Comparison of ENCODE assay signal across 1 cellular context in the genomic region with DNA sequence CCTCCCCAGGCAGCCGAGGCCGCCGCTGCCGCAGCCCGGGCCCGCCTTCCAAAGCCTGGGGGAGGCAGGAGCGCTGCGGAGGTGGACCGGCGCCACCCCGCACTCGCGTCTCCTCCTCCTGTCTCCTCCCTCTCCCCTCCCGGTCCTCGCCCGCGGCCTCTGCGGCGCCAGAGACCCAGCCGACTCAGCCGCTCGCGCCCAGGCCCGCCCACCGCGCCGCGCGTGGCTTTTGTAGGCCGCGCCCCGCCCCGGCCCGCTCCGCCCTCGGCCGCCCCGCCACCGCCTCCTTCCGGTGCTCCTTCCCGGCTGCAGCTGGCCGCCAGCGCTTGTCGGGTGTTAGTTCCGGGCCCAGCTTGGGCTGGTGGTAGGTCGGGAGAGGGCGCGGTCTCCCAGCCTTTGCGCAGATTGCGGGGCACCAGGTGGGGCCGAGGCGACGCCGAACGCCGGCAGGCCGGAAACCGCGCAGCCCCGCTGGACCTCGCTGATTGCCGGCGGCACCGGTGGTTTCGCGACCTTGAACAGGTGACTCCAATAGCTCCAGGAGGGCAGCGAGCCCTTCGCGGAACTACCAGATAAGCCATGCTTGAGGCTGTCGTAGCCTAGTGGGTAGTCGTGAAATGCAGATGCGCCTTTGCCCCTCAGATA.
TF ChIP-seq lines count a peak whose summit lies in the region.

A gene with protein sequence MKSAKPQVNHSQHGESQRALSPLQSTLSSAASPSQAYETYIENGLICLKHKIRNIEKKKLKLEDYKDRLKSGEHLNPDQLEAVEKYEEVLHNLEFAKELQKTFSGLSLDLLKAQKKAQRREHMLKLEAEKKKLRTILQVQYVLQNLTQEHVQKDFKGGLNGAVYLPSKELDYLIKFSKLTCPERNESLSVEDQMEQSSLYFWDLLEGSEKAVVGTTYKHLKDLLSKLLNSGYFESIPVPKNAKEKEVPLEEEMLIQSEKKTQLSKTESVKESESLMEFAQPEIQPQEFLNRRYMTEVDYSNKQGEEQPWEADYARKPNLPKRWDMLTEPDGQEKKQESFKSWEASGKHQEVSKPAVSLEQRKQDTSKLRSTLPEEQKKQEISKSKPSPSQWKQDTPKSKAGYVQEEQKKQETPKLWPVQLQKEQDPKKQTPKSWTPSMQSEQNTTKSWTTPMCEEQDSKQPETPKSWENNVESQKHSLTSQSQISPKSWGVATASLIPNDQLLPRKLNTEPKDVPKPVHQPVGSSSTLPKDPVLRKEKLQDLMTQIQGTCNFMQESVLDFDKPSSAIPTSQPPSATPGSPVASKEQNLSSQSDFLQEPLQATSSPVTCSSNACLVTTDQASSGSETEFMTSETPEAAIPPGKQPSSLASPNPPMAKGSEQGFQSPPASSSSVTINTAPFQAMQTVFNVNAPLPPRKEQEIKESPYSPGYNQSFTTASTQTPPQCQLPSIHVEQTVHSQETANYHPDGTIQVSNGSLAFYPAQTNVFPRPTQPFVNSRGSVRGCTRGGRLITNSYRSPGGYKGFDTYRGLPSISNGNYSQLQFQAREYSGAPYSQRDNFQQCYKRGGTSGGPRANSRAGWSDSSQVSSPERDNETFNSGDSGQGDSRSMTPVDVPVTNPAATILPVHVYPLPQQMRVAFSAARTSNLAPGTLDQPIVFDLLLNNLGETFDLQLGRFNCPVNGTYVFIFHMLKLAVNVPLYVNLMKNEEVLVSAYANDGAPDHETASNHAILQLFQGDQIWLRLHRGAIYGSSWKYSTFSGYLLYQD (minus strand): TSS at position 202 of the 645 bp plus-strand sequence. CDS start 1,431 bp downstream, outside the sequence.

TF ChIP-seq in HepG2, 621 proteins besides CTCF, POLR2A, EP300 and RAD21 (continued from another document and continues in another):
- TF ChIP-seq, protein P1, sequence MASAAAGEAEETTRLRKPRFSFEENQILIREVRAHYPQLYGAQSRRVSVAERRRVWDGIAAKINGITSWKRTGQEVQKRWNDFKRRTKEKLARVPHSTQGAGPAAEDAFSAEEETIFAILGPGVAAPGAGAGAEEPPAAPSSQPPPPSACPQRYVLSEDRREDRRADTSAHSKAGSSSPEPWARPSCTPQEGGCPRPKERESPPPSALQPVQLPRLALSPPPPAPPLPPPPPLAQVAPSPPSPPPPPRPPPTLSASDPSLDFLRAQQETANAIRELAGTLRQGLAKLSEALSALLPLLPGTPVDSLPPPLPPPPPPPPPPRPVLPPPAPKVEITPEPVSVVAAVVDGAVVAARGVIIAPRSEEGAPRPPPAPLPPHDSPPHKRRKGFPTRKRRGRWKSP (CRISPR knock-in tag; IDR thresholded peaks at IDR 0.05) = peak; percentile 97
- TF ChIP-seq HMGA1 (CRISPR knock-in tag; conservative IDR thresholded peaks at IDR 0.05) (no peak), ZNF775 (CRISPR knock-in tag; IDR thresholded peaks at IDR 0.05; ENCODE audit: borderline replicate concordance) (no peak), ZNF10 (CRISPR knock-in tag; IDR thresholded peaks at IDR 0.05; ENCODE audit: borderline replicate concordance, low read depth) (no peak), ZNF607 (CRISPR knock-in tag; IDR thresholded peaks at IDR 0.05; ENCODE audit: borderline replicate concordance) (peak; percentile 94), NCOR1 (IDR thresholded peaks at IDR 0.05; ENCODE audit: borderline replicate concordance, low read length) (no peak), HDAC2 (CRISPR knock-in tag; IDR thresholded peaks at IDR 0.05) (peak; percentile 84; the same call in 1 of the 2 replicates), ARNT2 (CRISPR knock-in tag; IDR thresholded peaks at IDR 0.05; ENCODE audit: low read depth) (peak; percentile 84), ZNF138 (CRISPR knock-in tag; IDR thresholded peaks at IDR 0.05; ENCODE audit: low read depth) (no peak), SP1 (IDR thresholded peaks at IDR 0.05) (no peak), SP1 (CRISPR knock-in tag; IDR thresholded peaks at IDR 0.05) (peak; percentile 74), ZBTB39 (CRISPR knock-in tag; IDR thresholded peaks at IDR 0.05) (no peak), NFIB (CRISPR knock-in tag; IDR thresholded peaks at IDR 0.05; ENCODE audit: borderline replicate concordance) (no peak), ZNF441 (CRISPR knock-in tag; IDR thresholded peaks at IDR 0.05; ENCODE audit: borderline replicate concordance) (peak; percentile 84; the same call in 1 of the 2 replicates), CREM (IDR thresholded peaks at IDR 0.05) (no peak), CREM (CRISPR knock-in tag; IDR thresholded peaks at IDR 0.05) (no peak), PBX2 (CRISPR knock-in tag; IDR thresholded peaks at IDR 0.05) (no peak), SMARCC2 (IDR thresholded peaks at IDR 0.05) (no peak), ZSCAN31 (CRISPR knock-in tag; IDR thresholded peaks at IDR 0.05; ENCODE audit: low read depth) (no peak), PRPF4 (IDR thresholded peaks at IDR 0.05; ENCODE audit: low read depth, low read length, poor library complexity, severe bottlenecking) (no peak), ZNF546 (CRISPR knock-in tag; conservative IDR thresholded peaks at IDR 0.05) (no peak), HOXA3 (CRISPR knock-in tag; IDR thresholded peaks at IDR 0.05) (peak; percentile 92), TBX2 (CRISPR knock-in tag; IDR thresholded peaks at IDR 0.05; ENCODE audit: borderline replicate concordance) (peak; percentile 95), ZNF883 (CRISPR knock-in tag; IDR thresholded peaks at IDR 0.05; ENCODE audit: not compliant biosample characterization) (peak; percentile 52), TOPORS (CRISPR knock-in tag; IDR thresholded peaks at IDR 0.05) (no peak; the same call in 1 of the 2 replicates), PAWR (CRISPR knock-in tag; IDR thresholded peaks at IDR 0.05; ENCODE audit: borderline replicate concordance) (no peak), NFATC3 (CRISPR knock-in tag; IDR thresholded peaks at IDR 0.05) (peak; percentile 21; the same call in 1 of the 2 replicates), ZNF777 (CRISPR knock-in tag; IDR thresholded peaks at IDR 0.05) (no peak), ZNF317 (CRISPR knock-in tag; IDR thresholded peaks at IDR 0.05) (no peak), ZSCAN25 (CRISPR knock-in tag; IDR thresholded peaks at IDR 0.05) (no peak; the same call in none of the 2 replicates), KLF9 (CRISPR knock-in tag; IDR thresholded peaks at IDR 0.05; ENCODE audit: low read depth) (0 out of 2 replicates have a peak, but pooled peaks have one; percentile 40), ZNF629 (CRISPR knock-in tag; conservative IDR thresholded peaks at IDR 0.05) (no peak), TP53 (CRISPR knock-in tag; conservative IDR thresholded peaks at IDR 0.05) (no peak), NR2F2 (IDR thresholded peaks at IDR 0.05; ENCODE audit: borderline replicate concordance, low read depth) (no peak; the same call in 1 of the 2 replicates), ZNF136 (CRISPR knock-in tag; IDR thresholded peaks at IDR 0.05; ENCODE audit: low read depth) (0 out of 2 replicates have a peak, but pooled peaks have one; percentile 23), NR1H2 (CRISPR knock-in tag; IDR thresholded peaks at IDR 0.05; ENCODE audit: borderline replicate concordance, low read depth) (no peak), ZBTB10 (CRISPR knock-in tag; IDR thresholded peaks at IDR 0.05; ENCODE audit: borderline replicate concordance) (no peak; the same call in 1 of the 2 replicates), XBP1 (CRISPR knock-in tag; IDR thresholded peaks at IDR 0.05) (no peak)
- TF ChIP-seq, protein P2, sequence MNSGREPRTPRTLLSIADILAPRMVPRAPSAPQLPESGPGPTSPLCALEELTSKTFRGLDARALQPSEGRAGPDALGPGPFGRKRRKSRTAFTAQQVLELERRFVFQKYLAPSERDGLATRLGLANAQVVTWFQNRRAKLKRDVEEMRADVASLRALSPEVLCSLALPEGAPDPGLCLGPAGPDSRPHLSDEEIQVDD (CRISPR knock-in tag; IDR thresholded peaks at IDR 0.05; ENCODE audit: borderline replicate concordance) = no peak
- TF ChIP-seq, protein P3, sequence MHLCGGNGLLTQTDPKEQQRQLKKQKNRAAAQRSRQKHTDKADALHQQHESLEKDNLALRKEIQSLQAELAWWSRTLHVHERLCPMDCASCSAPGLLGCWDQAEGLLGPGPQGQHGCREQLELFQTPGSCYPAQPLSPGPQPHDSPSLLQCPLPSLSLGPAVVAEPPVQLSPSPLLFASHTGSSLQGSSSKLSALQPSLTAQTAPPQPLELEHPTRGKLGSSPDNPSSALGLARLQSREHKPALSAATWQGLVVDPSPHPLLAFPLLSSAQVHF (CRISPR knock-in tag; IDR thresholded peaks at IDR 0.05) = peak; percentile 64; the same call in 1 of the 2 replicates
- TF ChIP-seq, protein P4, sequence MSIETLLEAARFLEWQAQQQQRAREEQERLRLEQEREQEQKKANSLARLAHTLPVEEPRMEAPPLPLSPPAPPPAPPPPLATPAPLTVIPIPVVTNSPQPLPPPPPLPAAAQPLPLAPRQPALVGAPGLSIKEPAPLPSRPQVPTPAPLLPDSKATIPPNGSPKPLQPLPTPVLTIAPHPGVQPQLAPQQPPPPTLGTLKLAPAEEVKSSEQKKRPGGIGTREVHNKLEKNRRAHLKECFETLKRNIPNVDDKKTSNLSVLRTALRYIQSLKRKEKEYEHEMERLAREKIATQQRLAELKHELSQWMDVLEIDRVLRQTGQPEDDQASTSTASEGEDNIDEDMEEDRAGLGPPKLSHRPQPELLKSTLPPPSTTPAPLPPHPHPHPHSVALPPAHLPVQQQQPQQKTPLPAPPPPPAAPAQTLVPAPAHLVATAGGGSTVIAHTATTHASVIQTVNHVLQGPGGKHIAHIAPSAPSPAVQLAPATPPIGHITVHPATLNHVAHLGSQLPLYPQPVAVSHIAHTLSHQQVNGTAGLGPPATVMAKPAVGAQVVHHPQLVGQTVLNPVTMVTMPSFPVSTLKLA (IDR thresholded peaks at IDR 0.05) = no peak
